ENCODE assay signal across 2 cellular contexts in the genomic region with DNA sequence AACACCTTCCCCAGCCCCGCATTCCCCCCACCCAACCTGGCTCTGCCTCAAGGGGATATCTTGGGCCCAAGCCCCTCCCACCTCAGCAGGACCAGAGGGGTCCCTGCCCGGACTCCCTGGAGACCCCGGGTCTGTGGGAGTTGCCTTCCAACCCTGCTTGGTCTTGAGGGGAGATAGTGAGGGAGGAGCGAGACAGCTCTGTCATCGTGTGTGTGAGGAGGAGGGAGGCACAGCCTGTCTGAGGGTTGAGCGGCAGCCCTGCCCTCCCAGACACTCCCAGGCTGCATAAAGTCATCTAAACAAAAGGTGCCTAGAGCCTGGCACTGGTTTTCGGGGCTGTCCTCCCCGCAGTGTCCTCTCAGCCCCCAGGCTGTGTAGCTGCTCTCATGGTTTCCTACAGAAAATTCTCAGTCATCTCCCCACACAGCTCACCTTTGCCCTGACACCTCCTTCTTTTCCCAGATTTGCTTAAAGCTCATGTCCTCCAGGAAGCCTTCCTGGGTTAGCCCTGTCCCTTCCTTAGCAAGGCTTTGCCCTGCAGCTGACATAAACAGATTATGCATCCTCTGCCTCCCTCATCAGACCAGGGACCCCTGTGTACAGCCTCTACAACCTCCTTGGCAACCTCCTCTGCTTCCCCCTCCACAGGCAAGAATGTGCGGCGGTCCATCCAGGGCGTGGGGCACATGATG.
TF ChIP-seq lines count a peak whose summit lies in the region.

No MANE protein-coding gene starts in this region.

TF ChIP-seq in GM23338, 12 proteins besides CTCF, POLR2A, EP300 and RAD21:
- TF ChIP-seq, protein P1, sequence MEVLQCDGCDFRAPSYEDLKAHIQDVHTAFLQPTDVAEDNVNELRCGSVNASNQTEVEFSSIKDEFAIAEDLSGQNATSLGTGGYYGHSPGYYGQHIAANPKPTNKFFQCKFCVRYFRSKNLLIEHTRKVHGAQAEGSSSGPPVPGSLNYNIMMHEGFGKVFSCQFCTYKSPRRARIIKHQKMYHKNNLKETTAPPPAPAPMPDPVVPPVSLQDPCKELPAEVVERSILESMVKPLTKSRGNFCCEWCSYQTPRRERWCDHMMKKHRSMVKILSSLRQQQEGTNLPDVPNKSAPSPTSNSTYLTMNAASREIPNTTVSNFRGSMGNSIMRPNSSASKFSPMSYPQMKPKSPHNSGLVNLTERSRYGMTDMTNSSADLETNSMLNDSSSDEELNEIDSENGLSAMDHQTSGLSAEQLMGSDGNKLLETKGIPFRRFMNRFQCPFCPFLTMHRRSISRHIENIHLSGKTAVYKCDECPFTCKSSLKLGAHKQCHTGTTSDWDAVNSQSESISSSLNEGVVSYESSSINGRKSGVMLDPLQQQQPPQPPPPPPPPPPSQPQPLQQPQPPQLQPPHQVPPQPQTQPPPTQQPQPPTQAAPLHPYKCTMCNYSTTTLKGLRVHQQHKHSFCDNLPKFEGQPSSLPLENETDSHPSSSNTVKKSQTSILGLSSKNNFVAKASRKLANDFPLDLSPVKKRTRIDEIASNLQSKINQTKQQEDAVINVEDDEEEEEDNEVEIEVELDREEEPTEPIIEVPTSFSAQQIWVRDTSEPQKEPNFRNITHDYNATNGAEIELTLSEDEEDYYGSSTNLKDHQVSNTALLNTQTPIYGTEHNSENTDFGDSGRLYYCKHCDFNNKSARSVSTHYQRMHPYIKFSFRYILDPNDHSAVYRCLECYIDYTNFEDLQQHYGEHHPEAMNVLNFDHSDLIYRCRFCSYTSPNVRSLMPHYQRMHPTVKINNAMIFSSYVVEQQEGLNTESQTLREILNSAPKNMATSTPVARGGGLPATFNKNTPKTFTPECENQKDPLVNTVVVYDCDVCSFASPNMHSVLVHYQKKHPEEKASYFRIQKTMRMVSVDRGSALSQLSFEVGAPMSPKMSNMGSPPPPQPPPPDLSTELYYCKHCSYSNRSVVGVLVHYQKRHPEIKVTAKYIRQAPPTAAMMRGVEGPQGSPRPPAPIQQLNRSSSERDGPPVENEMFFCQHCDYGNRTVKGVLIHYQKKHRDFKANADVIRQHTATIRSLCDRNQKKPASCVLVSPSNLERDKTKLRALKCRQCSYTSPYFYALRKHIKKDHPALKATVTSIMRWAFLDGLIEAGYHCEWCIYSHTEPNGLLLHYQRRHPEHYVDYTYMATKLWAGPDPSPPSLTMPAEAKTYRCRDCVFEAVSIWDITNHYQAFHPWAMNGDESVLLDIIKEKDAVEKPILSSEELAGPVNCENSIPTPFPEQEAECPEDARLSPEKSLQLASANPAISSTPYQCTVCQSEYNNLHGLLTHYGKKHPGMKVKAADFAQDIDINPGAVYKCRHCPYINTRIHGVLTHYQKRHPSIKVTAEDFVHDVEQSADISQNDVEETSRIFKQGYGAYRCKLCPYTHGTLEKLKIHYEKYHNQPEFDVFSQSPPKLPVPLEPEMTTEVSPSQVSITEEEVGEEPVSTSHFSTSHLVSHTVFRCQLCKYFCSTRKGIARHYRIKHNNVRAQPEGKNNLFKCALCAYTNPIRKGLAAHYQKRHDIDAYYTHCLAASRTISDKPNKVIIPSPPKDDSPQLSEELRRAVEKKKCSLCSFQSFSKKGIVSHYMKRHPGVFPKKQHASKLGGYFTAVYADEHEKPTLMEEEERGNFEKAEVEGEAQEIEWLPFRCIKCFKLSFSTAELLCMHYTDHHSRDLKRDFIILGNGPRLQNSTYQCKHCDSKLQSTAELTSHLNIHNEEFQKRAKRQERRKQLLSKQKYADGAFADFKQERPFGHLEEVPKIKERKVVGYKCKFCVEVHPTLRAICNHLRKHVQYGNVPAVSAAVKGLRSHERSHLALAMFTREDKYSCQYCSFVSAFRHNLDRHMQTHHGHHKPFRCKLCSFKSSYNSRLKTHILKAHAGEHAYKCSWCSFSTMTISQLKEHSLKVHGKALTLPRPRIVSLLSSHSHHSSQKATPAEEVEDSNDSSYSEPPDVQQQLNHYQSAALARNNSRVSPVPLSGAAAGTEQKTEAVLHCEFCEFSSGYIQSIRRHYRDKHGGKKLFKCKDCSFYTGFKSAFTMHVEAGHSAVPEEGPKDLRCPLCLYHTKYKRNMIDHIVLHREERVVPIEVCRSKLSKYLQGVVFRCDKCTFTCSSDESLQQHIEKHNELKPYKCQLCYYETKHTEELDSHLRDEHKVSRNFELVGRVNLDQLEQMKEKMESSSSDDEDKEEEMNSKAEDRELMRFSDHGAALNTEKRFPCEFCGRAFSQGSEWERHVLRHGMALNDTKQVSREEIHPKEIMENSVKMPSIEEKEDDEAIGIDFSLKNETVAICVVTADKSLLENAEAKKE (CRISPR knock-in tag; IDR thresholded peaks at IDR 0.05): no peak
- no peak for TF ChIP-seq POLR2AphosphoS5 (IDR thresholded peaks at IDR 0.05; ENCODE audit: low read depth)
- TF ChIP-seq CREB1 (CRISPR knock-in tag; IDR thresholded peaks at IDR 0.05; ENCODE audit: low read depth): no peak
- TF ChIP-seq NANOG (IDR thresholded peaks at IDR 0.05; ENCODE audit: borderline replicate concordance): no peak
- no peak for TF ChIP-seq ZNF114 (CRISPR knock-in tag; IDR thresholded peaks at IDR 0.05)

TF ChIP-seq in K562, 482 proteins besides CTCF, POLR2A, EP300 and RAD21:
- no peak for TF ChIP-seq GATAD2B (IDR thresholded peaks at IDR 0.05; ENCODE audit: borderline replicate concordance)
- TF ChIP-seq ZFP36 (IDR thresholded peaks at IDR 0.05; ENCODE audit: low read depth, low read length, partially characterized antibody): peak; percentile 76
